1 cellular context compared by ENCODE assay signal in the genomic region with DNA sequence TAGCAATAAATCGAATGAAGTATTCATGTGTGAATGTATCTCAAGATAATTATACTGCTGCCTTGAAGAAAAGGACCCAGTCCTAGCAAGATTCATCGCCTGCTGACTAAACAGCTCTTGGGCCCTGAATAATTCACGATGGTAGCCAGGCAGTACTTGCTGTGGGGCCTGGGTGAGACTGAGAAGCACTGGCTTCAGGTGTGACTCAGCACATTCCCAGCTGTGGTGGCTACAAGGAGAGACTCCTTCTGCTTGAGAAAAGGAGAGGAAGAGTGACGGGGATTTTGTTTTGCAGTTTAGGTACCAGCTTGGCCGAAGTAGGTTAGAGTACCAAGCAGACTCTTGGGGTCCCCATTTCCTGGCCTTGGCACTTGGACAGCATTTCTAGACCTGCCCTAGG.
TF ChIP-seq lines count a peak whose summit lies in the region.

No MANE protein-coding gene starts in this region.

TF ChIP-seq in HCT116, 20 proteins besides CTCF, POLR2A, EP300 and RAD21 (continued from another document):
- TF ChIP-seq, protein P1, sequence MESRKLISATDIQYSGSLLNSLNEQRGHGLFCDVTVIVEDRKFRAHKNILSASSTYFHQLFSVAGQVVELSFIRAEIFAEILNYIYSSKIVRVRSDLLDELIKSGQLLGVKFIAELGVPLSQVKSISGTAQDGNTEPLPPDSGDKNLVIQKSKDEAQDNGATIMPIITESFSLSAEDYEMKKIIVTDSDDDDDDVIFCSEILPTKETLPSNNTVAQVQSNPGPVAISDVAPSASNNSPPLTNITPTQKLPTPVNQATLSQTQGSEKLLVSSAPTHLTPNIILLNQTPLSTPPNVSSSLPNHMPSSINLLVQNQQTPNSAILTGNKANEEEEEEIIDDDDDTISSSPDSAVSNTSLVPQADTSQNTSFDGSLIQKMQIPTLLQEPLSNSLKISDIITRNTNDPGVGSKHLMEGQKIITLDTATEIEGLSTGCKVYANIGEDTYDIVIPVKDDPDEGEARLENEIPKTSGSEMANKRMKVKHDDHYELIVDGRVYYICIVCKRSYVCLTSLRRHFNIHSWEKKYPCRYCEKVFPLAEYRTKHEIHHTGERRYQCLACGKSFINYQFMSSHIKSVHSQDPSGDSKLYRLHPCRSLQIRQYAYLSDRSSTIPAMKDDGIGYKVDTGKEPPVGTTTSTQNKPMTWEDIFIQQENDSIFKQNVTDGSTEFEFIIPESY (IDR thresholded peaks at IDR 0.05; ENCODE audit: extremely low read depth, insufficient replicate concordance, low read length): no peak
- TF ChIP-seq ELF1 (IDR thresholded peaks at IDR 0.05; ENCODE audit: borderline replicate concordance, low read depth) (no peak), JUND (IDR thresholded peaks at IDR 0.05) (no peak), ZFX (IDR thresholded peaks at IDR 0.05) (no peak), TCF7L2 (IDR thresholded peaks at IDR 0.05; ENCODE audit: borderline replicate concordance, extremely low read depth, insufficient read depth, insufficient read length) (no peak)
